7 cellular contexts compared by ENCODE assay signal in the genomic region with DNA sequence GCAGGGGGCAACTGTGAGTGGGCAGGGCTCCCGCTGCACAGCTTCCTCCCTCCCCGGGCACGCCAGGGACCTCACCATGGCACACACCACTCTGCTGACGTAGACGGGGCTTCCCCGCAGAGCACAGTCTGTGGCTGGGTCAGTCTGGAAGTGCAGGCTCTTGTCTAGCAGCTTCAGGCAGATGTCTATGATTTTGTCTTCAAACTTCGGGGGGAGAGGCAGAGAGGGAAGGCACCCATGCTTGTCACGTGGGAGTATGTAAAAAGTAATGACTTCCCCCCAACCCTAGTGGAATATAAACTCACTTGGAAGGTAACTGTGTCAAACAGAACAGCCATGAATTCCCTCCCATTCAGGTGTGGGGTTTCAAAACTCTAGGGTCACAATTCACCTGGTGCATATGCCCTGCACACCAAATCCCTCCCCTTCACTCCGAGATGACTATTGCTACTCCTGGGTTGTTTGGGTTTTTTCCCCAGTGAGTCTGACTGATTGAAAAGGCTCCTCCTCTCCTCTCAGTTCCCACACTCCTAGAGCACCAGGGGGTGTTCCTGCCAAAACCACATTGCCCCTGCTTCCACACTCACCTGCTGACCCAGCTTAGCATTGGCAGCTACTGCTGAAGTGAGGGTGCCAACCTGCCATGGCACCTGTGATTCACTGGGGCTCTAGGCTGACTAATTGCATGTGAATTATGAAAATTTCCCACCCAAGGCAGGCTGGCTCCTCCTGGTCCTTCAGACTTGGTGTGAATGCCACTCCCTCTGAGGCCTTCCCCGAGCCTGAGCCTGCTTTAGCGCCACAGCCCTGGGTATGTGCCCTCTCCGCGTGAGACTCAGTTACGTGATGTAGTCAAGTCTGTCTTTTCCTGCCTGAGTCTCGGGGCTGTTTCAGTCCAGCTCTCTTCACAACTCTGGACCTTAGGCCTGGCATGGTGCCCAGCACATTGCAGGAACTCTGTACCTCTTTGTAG. TPM values are rescaled to one million over a fixed set of nuclear protein-coding genes. Genes with fewer than 3 reads are reported as not detected.
DNase-seq lines count a peak whose midpoint lies in the region; ATAC-seq lines count a peak whose summit lies in the region.

No MANE protein-coding gene starts in this region.

- H3K9me3 Mint-ChIP-seq in activated CD4-positive, alpha-beta memory T cell treated with anti-CD3 and anti-CD28 coated beads for 36 hours, result no peaks in the 10 kb centered on the region

- H3K27ac Mint-ChIP-seq in activated CD4-positive, alpha-beta memory T cell treated with anti-CD3 and anti-CD28 coated beads for 36 hours, result no peak overlapping the region

- peak; percentile 58 for DNase-seq in activated CD4-positive, alpha-beta memory T cell treated with anti-CD3 and anti-CD28 coated beads for 36 hours
- DNase-seq in kidney glomerular epithelial cell (lab: John Stamatoyannopoulos, UW), result peak; percentile 70
- DNase-seq in GM19238 (ENCODE audit: insufficient read length, low spot score), result no peak
- DNase-seq in iPS-NIHi11 (ENCODE audit: low spot score), result no peak
- DNase-seq in NCI-H2171 (lab: John Stamatoyannopoulos, UW), result no peak

- H3K4me1 Mint-ChIP-seq in activated CD4-positive, alpha-beta memory T cell treated with anti-CD3 and anti-CD28 coated beads for 36 hours (ENCODE audit: low read depth), result peaks cover 20% of the 10 kb centered on the region

- intact Hi-C loops in activated CD4-positive, alpha-beta memory T cell treated with anti-CD3 and anti-CD28 coated beads for 36 hours (cut with micrococcal nuclease), result no loop called here

- CTCF ChIA-PET in activated CD4-positive, alpha-beta memory T cell treated with anti-CD3 and anti-CD28 coated beads for 36 hours (lab: Charles Lee), result interaction anchor here (1.4 to 2.4 kb wide), 3 partner anchors 13 to 32 kb away, joined by 3 to 9 read pairs (median 4); no protein-coding TSS in a partner anchor

- no peak overlapping the region for H3K4me3 Mint-ChIP-seq in activated CD4-positive, alpha-beta memory T cell treated with anti-CD3 and anti-CD28 coated beads for 36 hours

- peaks cover 7% of the 10 kb centered on the region for H3K27me3 Mint-ChIP-seq in activated CD4-positive, alpha-beta memory T cell treated with anti-CD3 and anti-CD28 coated beads for 36 hours

- POLR2A ChIA-PET in activated CD4-positive, alpha-beta memory T cell treated with anti-CD3 and anti-CD28 coated beads for 36 hours (lab: Charles Lee), result no interaction called here

- ATAC-seq in GM18907 (IDR thresholded peaks at IDR 0.05; ENCODE audit: unreplicated experiment), result peak; percentile 47
- ATAC-seq in HG02884 (IDR thresholded peaks at IDR 0.05; ENCODE audit: unreplicated experiment), result peak; percentile 51

- no peaks in the 10 kb centered on the region for H3K36me3 Mint-ChIP-seq in activated CD4-positive, alpha-beta memory T cell treated with anti-CD3 and anti-CD28 coated beads for 36 hours

RNA-seq across cellular contexts. Expression of gene TGM5, which starts 13.0 kb away (rescaled TPM):
- total RNA-seq in activated CD4-positive, alpha-beta memory T cell treated with anti-CD3 and anti-CD28 coated beads for 36 hours, result not detected

RNA-seq across cellular contexts. Expression of gene EPB42, which starts 32.9 kb away (rescaled TPM):
- not detected for total RNA-seq in activated CD4-positive, alpha-beta memory T cell treated with anti-CD3 and anti-CD28 coated beads for 36 hours

RNA-seq across cellular contexts. Expression of gene TGM7, which starts 48.3 kb away (rescaled TPM):
- total RNA-seq in activated CD4-positive, alpha-beta memory T cell treated with anti-CD3 and anti-CD28 coated beads for 36 hours, result not detected

Comparison
In these comparisons a context has a peak if more than half of its experiments do, and no peak if none do; other contexts are left out.
1. DNase-seq: peak in activated CD4-positive, alpha-beta memory T cell treated with anti-CD3 and anti-CD28 coated beads for 36 hours (single experiment) and kidney glomerular epithelial cell (single experiment); none in GM19238 (single experiment), iPS-NIHi11 (single experiment) and NCI-H2171 (single experiment).